In genomic region chr16:3015865-3016521, GRCh38 we compare ENCODE assay signal across 2 cellular contexts.
TF ChIP-seq lines count a peak whose summit lies in the region.

No MANE protein-coding gene starts in this region.

TF ChIP-seq in GM23338, 12 proteins besides CTCF, POLR2A, EP300 and RAD21:
- TF ChIP-seq ZNF462 (CRISPR knock-in tag; IDR thresholded peaks at IDR 0.05) (no peak), EZH2phosphoT487 (IDR thresholded peaks at IDR 0.05; ENCODE audit: unreplicated experiment) (no peak), NANOG (IDR thresholded peaks at IDR 0.05; ENCODE audit: borderline replicate concordance) (no peak), JUNB (IDR thresholded peaks at IDR 0.05; ENCODE audit: unreplicated experiment) (no peak), ETS1 (IDR thresholded peaks at IDR 0.05) (no peak), EZH2 (IDR thresholded peaks at IDR 0.05; ENCODE audit: low read depth, unreplicated experiment) (no peak), ZNF114 (CRISPR knock-in tag; IDR thresholded peaks at IDR 0.05) (no peak), CREB1 (CRISPR knock-in tag; IDR thresholded peaks at IDR 0.05; ENCODE audit: low read depth) (no peak), POLR2AphosphoS5 (IDR thresholded peaks at IDR 0.05; ENCODE audit: low read depth) (no peak), STAT1 (IDR thresholded peaks at IDR 0.05; ENCODE audit: unreplicated experiment) (no peak), REST (IDR thresholded peaks at IDR 0.05; ENCODE audit: unreplicated experiment) (no peak), ZNF331 (CRISPR knock-in tag; IDR thresholded peaks at IDR 0.05; ENCODE audit: low read depth) (no peak)

TF ChIP-seq in WTC11, 78 proteins besides CTCF, POLR2A, EP300 and RAD21 (continued from another document):
- TF ChIP-seq AR (CRISPR knock-in tag; IDR thresholded peaks at IDR 0.05) (0 out of 2 replicates have a peak, but pooled peaks have one; percentile 38), IRF1 (CRISPR knock-in tag; IDR thresholded peaks at IDR 0.05) (no peak), EMX1 (CRISPR knock-in tag; IDR thresholded peaks at IDR 0.05) (0 out of 2 replicates have a peak, but pooled peaks have one; percentile 35), NFATC4 (CRISPR knock-in tag; IDR thresholded peaks at IDR 0.05) (0 out of 2 replicates have a peak, but pooled peaks have one; percentile 26)
TF ChIP-seq in WTC11: peak in this region for 3.
